In genomic region chr3:148648685-148649352, GRCh38 we compare ENCODE assay signal across 16 cellular contexts. TPM values are rescaled to one million over a fixed set of nuclear protein-coding genes. Genes with fewer than 3 reads are reported as not detected.
DNase-seq lines count a peak whose midpoint lies in the region; ATAC-seq, FAIRE-seq and TF ChIP-seq lines count a peak whose summit lies in the region.
"Had no signal": no experiment of that assay in that cellular context is flagged by ENCODE, and none has a peak within 500 bp of the region (broad histone marks: within the 10 kb centered on the region; RNA-seq: fewer than 3 reads in every experiment).

No MANE protein-coding gene starts in this region.

- no peaks in the 10 kb centered on the region for H3K9me3 ChIP-seq in A549

- H3K9me3 Mint-ChIP-seq in HFFc6: no peaks in the 10 kb centered on the region
- H3K9me3 Mint-ChIP-seq in naive thymus-derived CD8-positive, alpha-beta T cell: peaks cover 0 to 2% (median 0%) of the 10 kb centered on the region in 9 donors
- H3K9me3 Mint-ChIP-seq: activated naive CD4-positive, alpha-beta T cell treated with anti-CD3 and anti-CD28 coated beads, Interleukin-2, amount 50 U/mL, for 24 hours had no signal

- H3K27ac ChIP-seq in A549 (peak overlapping the region; percentile 29 to 40; a peak in 3 of 6 replicates), brain microvascular endothelial cell (peak overlapping the region; percentile 64)
- H3K27ac ChIP-seq: SK-N-MC, WERI-Rb-1 had no signal

- WGBS in A549 (ENCODE audit: missing lambda C conversion rate): 27% methylated on average over 3 of the region's 3 CpGs

- peak overlapping the region; percentile 36 for H3K4me2 ChIP-seq in A549

- no peak for TF ChIP-seq POLR2A in A549 (IDR thresholded peaks at IDR 0.05; ENCODE audit: low read length)

- no peak for TF ChIP-seq CTCF in A549 (IDR thresholded peaks at IDR 0.05)
- TF ChIP-seq CTCF in HFFc6 (IDR thresholded peaks at IDR 0.05): no peak; the same call in 1 of the 2 replicates
- no peak for TF ChIP-seq CTCF in brain microvascular endothelial cell (IDR thresholded peaks at IDR 0.05; ENCODE audit: low read depth, low read length, missing control alignments)

- no peak for FAIRE-seq in A549 (lab: Jason Lieb, UNC)
- FAIRE-seq in RCC 7860 (lab: Jason Lieb, UNC): no peak

- POLR2A ChIA-PET in A549 (lab: Yijun Ruan, JAX): no interaction called here
- POLR2A ChIA-PET in naive thymus-derived CD8-positive, alpha-beta T cell (lab: Charles Lee): no interaction called here

- 0 out of 5 replicates have a peak, but pooled peaks of 1 of the 2 experiments have one; percentile 10 for TF ChIP-seq RAD21 in A549 (conservative IDR thresholded peaks at IDR 0.05 in 1 of 2, IDR thresholded peaks at IDR 0.05 in 1 of 2)

- no peaks in the 10 kb centered on the region for H3K27me3 Mint-ChIP-seq in HFFc6 (ENCODE audit: insufficient read depth)
- H3K27me3 Mint-ChIP-seq in naive thymus-derived CD8-positive, alpha-beta T cell: no peaks in the 10 kb centered on the region
- H3K27me3 Mint-ChIP-seq: activated CD8-positive, alpha-beta memory T cell treated with anti-CD3 and anti-CD28 coated beads, Interleukin-2, amount 10 ng/mL, durations not matched to agents 7 days and 5 days; activated naive CD4-positive, alpha-beta T cell treated with anti-CD3 and anti-CD28 coated beads, Interleukin-2, amount 50 U/mL, for 24 hours had no signal

- H3K27me3 ChIP-seq in brain microvascular endothelial cell (replicated peaks): no peaks in the 10 kb centered on the region

- H3K27ac Mint-ChIP-seq in HFFc6: peak overlapping the region; percentile 65
- no peak overlapping the region for H3K27ac Mint-ChIP-seq in naive thymus-derived CD8-positive, alpha-beta T cell
- H3K27ac Mint-ChIP-seq: activated CD8-positive, alpha-beta memory T cell treated with anti-CD3 and anti-CD28 coated beads, Interleukin-2, amount 10 ng/mL, durations not matched to agents 7 days and 5 days; activated naive CD4-positive, alpha-beta T cell treated with anti-CD3 and anti-CD28 coated beads, Interleukin-2, amount 50 U/mL, for 24 hours had no signal

- H3K4me3 ChIP-seq in A549 (no peak overlapping the region), brain microvascular endothelial cell (ENCODE audit: low read depth, low read length) (no peak overlapping the region)
- H3K4me3 ChIP-seq: coronary artery, SK-N-MC had no signal

- TF ChIP-seq EP300 in A549 (IDR thresholded peaks at IDR 0.05): no peak

- no peaks in the 10 kb centered on the region for H3K36me3 ChIP-seq in brain microvascular endothelial cell (replicated peaks)
- H3K36me3 ChIP-seq: WERI-Rb-1 had no signal

- H3K4me3 Mint-ChIP-seq in HFFc6: peak overlapping the region; percentile 68
- no peak overlapping the region for H3K4me3 Mint-ChIP-seq in naive thymus-derived CD8-positive, alpha-beta T cell
- H3K4me3 Mint-ChIP-seq: activated CD8-positive, alpha-beta memory T cell treated with anti-CD3 and anti-CD28 coated beads, Interleukin-2, amount 10 ng/mL, durations not matched to agents 7 days and 5 days; activated naive CD4-positive, alpha-beta T cell treated with anti-CD3 and anti-CD28 coated beads, Interleukin-2, amount 50 U/mL, for 24 hours had no signal

- no peaks in the 10 kb centered on the region for H3K36me3 Mint-ChIP-seq in HFFc6 (ENCODE audit: low read depth)
- H3K36me3 Mint-ChIP-seq in naive thymus-derived CD8-positive, alpha-beta T cell: no peaks in the 10 kb centered on the region
- H3K36me3 Mint-ChIP-seq: activated CD8-positive, alpha-beta memory T cell treated with anti-CD3 and anti-CD28 coated beads, Interleukin-2, amount 10 ng/mL, durations not matched to agents 7 days and 5 days; activated naive CD4-positive, alpha-beta T cell treated with anti-CD3 and anti-CD28 coated beads, Interleukin-2, amount 50 U/mL, for 24 hours had no signal

- peak in 1 of 2 experiments; percentile 72; a peak in 3 of 6 replicates for ATAC-seq in A549
- no peak for ATAC-seq in HG03460 (IDR thresholded peaks at IDR 0.05; ENCODE audit: unreplicated experiment)
- ATAC-seq in naive thymus-derived CD8-positive, alpha-beta T cell: no peak
- ATAC-seq: activated CD8-positive, alpha-beta memory T cell treated with anti-CD3 and anti-CD28 coated beads, Interleukin-2, amount 10 ng/mL, durations not matched to agents 7 days and 5 days had no signal

- CTCF ChIA-PET in A549 (lab: Yijun Ruan, JAX): interaction anchor here (0.9 to 2.1 kb wide), 2 partner anchors 8 to 269 kb away, joined by 3 to 8 read pairs; no protein-coding TSS in a partner anchor

- in situ Hi-C loops in brain microvascular endothelial cell (cut with HindIII; ENCODE audit: low pct_ligation_motif_present, low sequenced_read_pairs): no loop called here

- H3K4me1 ChIP-seq in A549: peaks cover 26% of the 10 kb centered on the region

- DNase-seq in A549 (ENCODE audit: low read depth in 1 of 2, low spot score in 1 of 2): peak; percentile 15 to 38
- peak; percentile 58 for DNase-seq in HFFc6
- peak; percentile 63 for DNase-seq in brain microvascular endothelial cell
- peak; percentile 50 for DNase-seq in kidney glomerular epithelial cell (lab: John Stamatoyannopoulos, UW)
- no peak for DNase-seq in KG1 (lab: John Stamatoyannopoulos, UW)
- no peak for DNase-seq in RCC 7860 (ENCODE audit: low spot score)
- no peak for DNase-seq in naive thymus-derived CD8-positive, alpha-beta T cell
- DNase-seq: ACHN; activated CD8-positive, alpha-beta memory T cell treated with anti-CD3 and anti-CD28 coated beads, Interleukin-2, amount 10 ng/mL, durations not matched to agents 7 days and 5 days; NCI-H2171 treated with DMSO at 0.1 percent for 48 hours; substantia nigra; WERI-Rb-1 had no signal

- peaks cover 73% of the 10 kb centered on the region for H3K4me1 Mint-ChIP-seq in HFFc6 (ENCODE audit: low read depth)
- H3K4me1 Mint-ChIP-seq in naive thymus-derived CD8-positive, alpha-beta T cell: no peaks in the 10 kb centered on the region
- H3K4me1 Mint-ChIP-seq: activated CD8-positive, alpha-beta memory T cell treated with anti-CD3 and anti-CD28 coated beads, Interleukin-2, amount 10 ng/mL, durations not matched to agents 7 days and 5 days; activated naive CD4-positive, alpha-beta T cell treated with anti-CD3 and anti-CD28 coated beads, Interleukin-2, amount 50 U/mL, for 24 hours had no signal

TF ChIP-seq in A549, 52 proteins besides CTCF, POLR2A, EP300 and RAD21:
- TF ChIP-seq MAFK (IDR thresholded peaks at IDR 0.05; ENCODE audit: partially characterized antibody) (peak; percentile 31), SREBF2 (IDR thresholded peaks at IDR 0.05) (no peak), FOSL2 (IDR thresholded peaks at IDR 0.05) (no peak), FOSL2 (CRISPR knock-in tag; IDR thresholded peaks at IDR 0.05) (peak; percentile 66), JUNB (IDR thresholded peaks at IDR 0.05) (peak; percentile 45), NFE2L2 (conservative IDR thresholded peaks at IDR 0.05; ENCODE audit: low read length) (no peak), TFCP2L1 (CRISPR knock-in tag; IDR thresholded peaks at IDR 0.05) (no peak), NR3C1 (IDR thresholded peaks at IDR 0.05) (no peak)

RNA-seq across cellular contexts. Expression of gene AGTR1, which starts 48.9 kb away (rescaled TPM):
- 3.1 and 5.4 TPM in 2 replicates for polyA plus RNA-seq in A549 (2011; rRNA removed)
- 0.30 and 0.38 TPM in 2 replicates for polyA plus RNA-seq in A549 (2012; cell fraction: cytosol; rRNA removed)
- polyA plus RNA-seq in A549 (2012; cell fraction: nucleus; rRNA removed): 0.37 and 0.88 TPM in 2 replicates
- polyA plus RNA-seq in A549 (2017; fragmentation: RNase III; extraction: RNeasy Plus Mini Kit Qiagen cat#74134 plus additional on column Dnase treatment): 0.71 to 1.1 TPM (median 0.92 TPM) in 3 replicates
- 2.1 and 2.7 TPM in 2 replicates for polyA minus RNA-seq in A549 (2011; rRNA and poly(A)+ RNA removed)
- under 1 TPM in 3 of 6 experiments, not detected in 3; 0.10 to 0.14 (median 0.12) TPM for total RNA-seq in HFFc6 (2021; fragmentation: NEBNext Ultra II Directional; extraction: Animal tissue kit (Norgen Biotek cat#: 25700))
- not detected for total RNA-seq in naive thymus-derived CD8-positive, alpha-beta T cell
- not detected for polyA plus RNA-seq in naive thymus-derived CD8-positive, alpha-beta T cell
- total RNA-seq: activated CD8-positive, alpha-beta memory T cell treated with anti-CD3 and anti-CD28 coated beads, Interleukin-2, amount 10 ng/mL, durations not matched to agents 7 days and 5 days had no signal

Comparison
In these comparisons a context has a peak if more than half of its experiments do, and no peak if none do; other contexts are left out.
1. DNase-seq: peak in A549 (2 of 2), HFFc6 (single experiment), brain microvascular endothelial cell (single experiment) and kidney glomerular epithelial cell (single experiment); none in KG1 (single experiment), RCC 7860 (single experiment) and naive thymus-derived CD8-positive, alpha-beta T cell (0 of 10).